ENCODE assay signal across 18 cellular contexts in the genomic region with DNA sequence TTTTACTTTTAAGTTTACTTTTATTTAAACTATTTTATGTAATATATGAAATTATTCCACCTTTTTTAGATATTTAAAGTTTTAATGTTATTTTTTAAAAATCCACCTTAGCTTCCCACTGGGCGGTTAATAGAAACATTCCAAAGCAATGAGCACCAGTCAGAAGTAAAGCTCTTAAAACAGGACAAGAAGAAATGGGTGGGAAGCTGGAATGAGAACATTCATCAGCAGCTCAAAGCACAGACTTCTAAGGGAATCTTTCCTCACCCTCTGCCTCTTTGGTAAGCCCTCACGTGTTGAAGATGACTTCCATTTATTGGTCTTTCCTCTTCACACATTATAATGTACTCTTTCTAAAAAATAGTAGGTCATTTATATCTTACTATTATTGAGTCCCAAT. TPM values are rescaled to one million over a fixed set of nuclear protein-coding genes. Genes with fewer than 3 reads are reported as not detected.
DNase-seq lines count a peak whose midpoint lies in the region; ATAC-seq and TF ChIP-seq lines count a peak whose summit lies in the region.
"Had no signal": no experiment of that assay in that cellular context is flagged by ENCODE, and none has a peak within 500 bp of the region (broad histone marks: within the 10 kb centered on the region; RNA-seq: fewer than 3 reads in every experiment).

No MANE protein-coding gene starts in this region.

- no peak for ATAC-seq in GM19397 (IDR thresholded peaks at IDR 0.05; ENCODE audit: unreplicated experiment)
- ATAC-seq: activated CD8-positive, alpha-beta T cell treated with anti-CD3 and anti-CD28 coated beads for 36 hours; activated T-cell treated with anti-CD3 and anti-CD28 coated beads, Interleukin-2, amount 50 U/mL, for 72 hours; left lung had no signal

- POLR2A ChIA-PET in BJ (lab: Charles Lee), result no interaction called here

- CTCF ChIA-PET in BJ (lab: Yijun Ruan, JAX), result no interaction called here

- peak; percentile 17 for DNase-seq in BJ (ENCODE audit: low read depth)
- peak; percentile 78 for DNase-seq in LHCN-M2 (ENCODE audit: low read depth)
- peak; percentile 60 for DNase-seq in dermis blood vessel endothelial cell
- peak; percentile 46 for DNase-seq in non-pigmented ciliary epithelial cell (ENCODE audit: low read depth)
- DNase-seq in vagina (ENCODE audit: extremely low spot score in 2 of 2), result no peak
- no peak for DNase-seq in MV-4-11 (lab: John Stamatoyannopoulos, UW)
- no peak for DNase-seq in activated CD4-positive, CD25-positive, alpha-beta regulatory T cell treated with anti-CD3 and anti-CD28 coated beads, Interleukin-2, amount 50 U/mL, for 72 hours
- DNase-seq: activated CD8-positive, alpha-beta T cell treated with anti-CD3 and anti-CD28 coated beads for 36 hours; activated T-cell treated with anti-CD3 and anti-CD28 coated beads, Interleukin-2, amount 50 U/mL, for 72 hours; amniotic stem cell; KBM-7; left lung; NCI-H510A; posterior cingulate gyrus; stimulated activated CD4-positive, alpha-beta T cell treated with anti-CD3 and anti-CD28 coated beads, Interleukin-15, amount 100 ng/mL, for 24 hours had no signal

- no peaks in the 10 kb centered on the region for H3K36me3 ChIP-seq in BJ (ENCODE audit: control insufficient read depth, insufficient read depth, low read length)
- H3K36me3 ChIP-seq in vagina, result no peaks in the 10 kb centered on the region
- H3K36me3 ChIP-seq: esophagus muscularis mucosa, left lung had no signal

- no peaks in the 10 kb centered on the region for H3K4me1 ChIP-seq in vagina
- H3K4me1 ChIP-seq: left lung had no signal

- no peaks in the 10 kb centered on the region for H3K9me3 ChIP-seq in vagina
- H3K9me3 ChIP-seq: left lung had no signal

- intact Hi-C loops in vagina (cut with DNase I), result no loop called here

- H3K4me3 ChIP-seq in BJ (ENCODE audit: low read depth, low read length), result no peak overlapping the region
- H3K4me3 ChIP-seq in vagina, result no peak overlapping the region
- H3K4me3 ChIP-seq: esophagus muscularis mucosa, left lung had no signal

- H3K27me3 ChIP-seq in BJ (ENCODE audit: control insufficient read depth, insufficient read depth, low read length), result no peaks in the 10 kb centered on the region
- H3K27me3 ChIP-seq in vagina, result no peaks in the 10 kb centered on the region
- H3K27me3 ChIP-seq: esophagus muscularis mucosa, left lung had no signal

- no peak for TF ChIP-seq CTCF in BJ (IDR thresholded peaks at IDR 0.05; ENCODE audit: insufficient read depth, low read depth, low read length)
- no peak for TF ChIP-seq CTCF in vagina (IDR thresholded peaks at IDR 0.05)

- TF ChIP-seq POLR2A in vagina (IDR thresholded peaks at IDR 0.05), result no peak

- H3K27ac ChIP-seq in vagina, result no peak overlapping the region
- H3K27ac ChIP-seq: esophagus muscularis mucosa, left lung had no signal

RNA-seq across cellular contexts. Expression of gene AGMO, which starts 3.1 kb away (rescaled TPM):
- not detected in 2 replicates for polyA plus RNA-seq in BJ (2011; rRNA removed)
- polyA minus RNA-seq in BJ (2011; rRNA and poly(A)+ RNA removed), result not detected in 2 replicates
- total RNA-seq in LHCN-M2 (2014; rRNA removed) (0.06 TPM in 1 of 2 replicates, not detected in the other), dermis blood vessel endothelial cell (1.9 and 6.7 TPM in 2 replicates), vagina (0.98 TPM)
- polyA plus RNA-seq in LHCN-M2 (2012), result not detected
- total RNA-seq: activated CD8-positive, alpha-beta T cell treated with anti-CD3 and anti-CD28 coated beads for 36 hours; activated T-cell treated with anti-CD3 and anti-CD28 coated beads, Interleukin-2, amount 50 U/mL, for 72 hours; myocyte had no signal

Comparison
In these comparisons a context has a peak if more than half of its experiments do, and no peak if none do; other contexts are left out.
1. DNase-seq: peak in BJ (single experiment), LHCN-M2 (single experiment), dermis blood vessel endothelial cell (single experiment) and non-pigmented ciliary epithelial cell (single experiment); none in vagina (0 of 2), MV-4-11 (single experiment) and activated CD4-positive, CD25-positive, alpha-beta regulatory T cell treated with anti-CD3 and anti-CD28 coated beads, Interleukin-2, amount 50 U/mL, for 72 hours (single experiment).